8 cellular contexts compared by ENCODE assay signal in the genomic region with DNA sequence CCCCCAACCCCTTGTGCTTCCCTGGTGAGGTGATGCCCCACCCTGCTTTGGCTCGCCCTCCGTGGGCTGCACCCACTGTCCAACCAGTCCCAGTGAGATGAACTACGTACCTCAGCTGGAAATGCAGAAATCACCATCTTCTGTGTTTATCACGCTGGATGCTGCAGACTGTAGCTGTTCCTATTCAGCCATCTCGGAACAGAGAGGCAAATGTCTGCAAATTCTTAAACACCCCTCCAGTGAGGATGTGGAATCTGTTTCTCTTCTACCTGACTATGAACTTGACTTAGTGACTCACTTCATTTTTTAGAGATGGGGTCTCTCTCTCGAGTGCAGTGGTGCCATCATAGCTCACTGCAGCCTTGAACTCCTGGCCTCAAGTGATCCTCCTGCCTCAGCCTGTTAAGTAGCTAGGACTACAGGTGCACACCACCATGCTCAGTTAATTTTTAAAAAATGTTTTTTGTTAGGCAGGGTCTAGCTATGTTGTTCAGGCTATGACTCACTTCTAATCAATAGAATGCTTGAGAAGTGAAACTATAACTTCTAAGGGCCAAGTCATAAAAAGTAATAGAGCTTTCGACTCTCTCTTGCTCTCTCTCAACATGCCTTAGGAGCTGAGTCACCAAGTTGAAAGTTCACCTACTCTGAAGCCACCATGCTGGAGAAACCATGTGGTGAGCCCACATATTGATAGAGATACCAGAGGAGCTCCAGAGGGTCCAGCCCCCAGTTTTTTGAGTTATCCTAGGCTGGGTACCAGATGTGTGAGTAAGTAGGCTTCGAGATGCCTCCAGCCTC. TPM values are rescaled to one million over a fixed set of nuclear protein-coding genes. Genes with fewer than 3 reads are reported as not detected.
A peak's percentile ranks its signal among the peaks of the same experiment; 100 is the strongest.
DNase-seq lines count a peak whose midpoint lies in the region; ATAC-seq and TF ChIP-seq lines count a peak whose summit lies in the region.

No MANE protein-coding gene starts in this region.

- WGBS in right cardiac atrium: 84% methylated on average over 8 of the region's 8 CpGs

- H2AFZ ChIP-seq in fibroblast of lung (ENCODE audit: low read length): peak overlapping the region; percentile 15

- no peaks in the 10 kb centered on the region for H4K20me1 ChIP-seq in fibroblast of lung (ENCODE audit: control insufficient read depth, extremely low read depth, insufficient read depth, low read length)

- H3K36me3 ChIP-seq in fibroblast of lung (ENCODE audit: control insufficient read depth, insufficient read depth, low read length): no peaks in the 10 kb centered on the region

- no peaks in the 10 kb centered on the region for H3K4me1 ChIP-seq in fibroblast of lung (ENCODE audit: control insufficient read depth, extremely low read depth, insufficient read depth, low read length)
- H3K4me1 ChIP-seq in right cardiac atrium (ENCODE audit: control insufficient read depth, insufficient read depth, low read length): no peaks in the 10 kb centered on the region

- no peak overlapping the region for H3K4me3 ChIP-seq in fibroblast of lung (replicated peaks in 1 of 4; ENCODE audit: control extremely low read depth in 1 of 4, insufficient read depth in 1 of 4, low read depth in 3 of 4, low read length in 4 of 4)
- no peak overlapping the region for H3K4me3 ChIP-seq in right cardiac atrium (ENCODE audit: low read length)

- no peak for TF ChIP-seq CTCF in fibroblast of lung (conservative IDR thresholded peaks at IDR 0.05 in 1 of 2, IDR thresholded peaks at IDR 0.05 in 1 of 2; ENCODE audit: low read depth in 1 of 2, low read length in 2 of 2)

- ATAC-seq in GM21786 (IDR thresholded peaks at IDR 0.05; ENCODE audit: unreplicated experiment) (peak; percentile 96), right cardiac atrium (no peak)

- H3K4me2 ChIP-seq in fibroblast of lung (ENCODE audit: extremely low read depth, insufficient read depth, low read length): no peak overlapping the region

- H3K27me3 ChIP-seq in fibroblast of lung (ENCODE audit: control insufficient read depth, insufficient read depth, low read length) (no peaks in the 10 kb centered on the region), right cardiac atrium (ENCODE audit: control insufficient read depth, insufficient read depth) (no peaks in the 10 kb centered on the region)

- H3K9ac ChIP-seq in fibroblast of lung (ENCODE audit: insufficient read depth, low read length): no peak overlapping the region

- no peaks in the 10 kb centered on the region for H3K79me2 ChIP-seq in fibroblast of lung (ENCODE audit: control insufficient read depth, insufficient read depth, low read length)

- H3K9me3 ChIP-seq in fibroblast of lung (ENCODE audit: control insufficient read depth, insufficient read depth, low read depth, low read length) (no peaks in the 10 kb centered on the region), right cardiac atrium (ENCODE audit: control insufficient read depth, low read length) (no peaks in the 10 kb centered on the region)

- H3K27ac ChIP-seq in fibroblast of lung (ENCODE audit: insufficient read depth, low read length): no peak overlapping the region
- H3K27ac ChIP-seq in right cardiac atrium (ENCODE audit: low read length): no peak overlapping the region

- DNase-seq in COLO829 (ENCODE audit: low spot score) (peak; percentile 48), NOMO-1 treated with DMSO at 0.1 percent for 48 hours (lab: John Stamatoyannopoulos, UW; ENCODE audit: unreplicated experiment) (peak; percentile 73), fibroblast of lung (ENCODE audit: low read depth in 2 of 2) (peak; percentile 51 to 81), KG1 (lab: John Stamatoyannopoulos, UW) (no peak), NCI-H446 (lab: John Stamatoyannopoulos, UW) (no peak), right cardiac atrium (no peak), NCI-H146 (lab: John Stamatoyannopoulos, UW) (no peak)

- intact Hi-C loops in right cardiac atrium (cut with DNase I): no loop called here

RNA-seq across cellular contexts. Expression of a gene that starts 11.5 kb away (rescaled TPM):
- total RNA-seq in fibroblast of lung (71.7 and 78.3 TPM in 2 replicates), right cardiac atrium (10 to 100 TPM; 13.8 to 21.8 (median 16.6) TPM)
- polyA plus RNA-seq in fibroblast of lung (27.1 and 35.6 TPM in 2 replicates), right cardiac atrium (6.9 TPM)
- 12.8 and 17.0 TPM in 2 replicates for polyA plus RNA-seq in fibroblast of lung (2012)
- polyA minus RNA-seq in fibroblast of lung (ENCODE audit: low replicate concordance): 15.3 and 18.2 TPM in 2 replicates

Comparison
In these comparisons a context has a peak if more than half of its experiments do, and no peak if none do; other contexts are left out.
1. DNase-seq: peak in COLO829 (single experiment), NOMO-1 treated with DMSO at 0.1 percent for 48 hours (single experiment) and fibroblast of lung (2 of 2); none in KG1 (single experiment), NCI-H446 (0 of 2), right cardiac atrium (0 of 3) and NCI-H146 (single experiment).